1 cellular context compared by ENCODE assay signal in the genomic region with DNA sequence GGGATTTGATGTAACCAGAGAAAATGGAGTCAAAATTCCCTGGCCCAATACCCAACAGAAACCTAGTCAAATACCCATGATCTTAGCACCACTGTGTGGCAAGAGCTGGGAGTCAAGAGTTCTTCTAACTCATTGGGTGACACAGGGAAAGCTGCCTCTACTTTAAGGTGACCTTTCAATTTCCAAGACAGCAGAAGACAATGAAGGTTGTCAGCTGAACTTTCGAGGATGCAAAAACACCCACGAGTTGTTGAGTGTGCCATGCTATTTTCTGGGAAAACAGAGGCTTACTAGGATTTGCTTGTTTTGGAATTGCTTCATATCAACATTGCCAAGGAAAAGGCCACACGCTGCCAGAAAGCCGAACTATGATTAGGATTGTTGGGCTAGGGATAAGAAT.
TF ChIP-seq lines count a peak whose summit lies in the region.

No MANE protein-coding gene starts in this region.

TF ChIP-seq in GM12878, 131 proteins besides CTCF, POLR2A, EP300 and RAD21 (continued from another document):
- TF ChIP-seq, protein P1, sequence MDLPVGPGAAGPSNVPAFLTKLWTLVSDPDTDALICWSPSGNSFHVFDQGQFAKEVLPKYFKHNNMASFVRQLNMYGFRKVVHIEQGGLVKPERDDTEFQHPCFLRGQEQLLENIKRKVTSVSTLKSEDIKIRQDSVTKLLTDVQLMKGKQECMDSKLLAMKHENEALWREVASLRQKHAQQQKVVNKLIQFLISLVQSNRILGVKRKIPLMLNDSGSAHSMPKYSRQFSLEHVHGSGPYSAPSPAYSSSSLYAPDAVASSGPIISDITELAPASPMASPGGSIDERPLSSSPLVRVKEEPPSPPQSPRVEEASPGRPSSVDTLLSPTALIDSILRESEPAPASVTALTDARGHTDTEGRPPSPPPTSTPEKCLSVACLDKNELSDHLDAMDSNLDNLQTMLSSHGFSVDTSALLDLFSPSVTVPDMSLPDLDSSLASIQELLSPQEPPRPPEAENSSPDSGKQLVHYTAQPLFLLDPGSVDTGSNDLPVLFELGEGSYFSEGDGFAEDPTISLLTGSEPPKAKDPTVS (IDR thresholded peaks at IDR 0.05; ENCODE audit: low read depth, low read length) = no peak
- TF ChIP-seq ATF7 (IDR thresholded peaks at IDR 0.05; ENCODE audit: low read depth) = no peak
- no peak for TF ChIP-seq WRNIP1 (IDR thresholded peaks at IDR 0.05; ENCODE audit: borderline replicate concordance, low read depth, low read length)
- TF ChIP-seq BHLHE40 (IDR thresholded peaks at IDR 0.05; ENCODE audit: borderline replicate concordance in 1 of 2, low read depth in 2 of 2, low read length in 1 of 2) = no peak
- TF ChIP-seq, protein P2, sequence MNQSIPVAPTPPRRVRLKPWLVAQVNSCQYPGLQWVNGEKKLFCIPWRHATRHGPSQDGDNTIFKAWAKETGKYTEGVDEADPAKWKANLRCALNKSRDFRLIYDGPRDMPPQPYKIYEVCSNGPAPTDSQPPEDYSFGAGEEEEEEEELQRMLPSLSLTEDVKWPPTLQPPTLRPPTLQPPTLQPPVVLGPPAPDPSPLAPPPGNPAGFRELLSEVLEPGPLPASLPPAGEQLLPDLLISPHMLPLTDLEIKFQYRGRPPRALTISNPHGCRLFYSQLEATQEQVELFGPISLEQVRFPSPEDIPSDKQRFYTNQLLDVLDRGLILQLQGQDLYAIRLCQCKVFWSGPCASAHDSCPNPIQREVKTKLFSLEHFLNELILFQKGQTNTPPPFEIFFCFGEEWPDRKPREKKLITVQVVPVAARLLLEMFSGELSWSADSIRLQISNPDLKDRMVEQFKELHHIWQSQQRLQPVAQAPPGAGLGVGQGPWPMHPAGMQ (IDR thresholded peaks at IDR 0.05; ENCODE audit: borderline replicate concordance) = no peak
- TF ChIP-seq GABPA (IDR thresholded peaks at IDR 0.05; ENCODE audit: low read depth) = no peak
- TF ChIP-seq FOXK2 (IDR thresholded peaks at IDR 0.05) = no peak
